Comparison of ENCODE assay signal across 23 cellular contexts in genomic region chr14:104405566-104406226, GRCh38.
"Had no signal": no experiment of that assay in that cellular context is flagged by ENCODE, and none has a peak within 500 bp of the region (broad histone marks: within the 10 kb centered on the region; RNA-seq: fewer than 3 reads in every experiment).

No MANE protein-coding gene starts in this region.

- H3K9me3 ChIP-seq: body of pancreas, neutrophil, right lobe of liver had no signal

- H3K4me3 ChIP-seq: body of pancreas, cardiac muscle cell, left lung, right lobe of liver, skin epidermis, tibial nerve had no signal

- H3K4me1 ChIP-seq: body of pancreas, foreskin keratinocyte, left lung, parathyroid adenoma, right lobe of liver, tibial nerve had no signal

- H3K36me3 ChIP-seq: cardiac muscle cell, left lung, neutrophil, right lobe of liver, tibial nerve had no signal

- H3K4me3 Mint-ChIP-seq: activated CD4-positive, alpha-beta memory T cell treated with anti-CD3 and anti-CD28 coated beads for 36 hours; activated naive CD4-positive, alpha-beta T cell treated with anti-CD3 and anti-CD28 coated beads, Interleukin-2, amount 50 U/mL, for 24 hours; natural killer cell treated with Interleukin-12 subunit alpha and Interleukin-12 subunit beta and Interleukin-15 and Interleukin-18, amount 100 ng/mL, for 72 hours; stimulated activated naive CD8-positive, alpha-beta T cell treated with anti-CD3 and anti-CD28 coated beads, Interleukin-15, amount 100 ng/mL, for 72 hours; T-helper 1 cell treated with Interleukin-12 subunit alpha and Interleukin-12 subunit beta and Interleukin-4 antibody, amounts not matched to agents 30 μg/mL and 1 μg/mL, for 36 hours had no signal

- H3K9ac ChIP-seq: parathyroid adenoma had no signal

- H3K27me3 ChIP-seq: body of pancreas, cardiac muscle cell, foreskin keratinocyte, neutrophil, right lobe of liver, tibial nerve had no signal

- H3K27ac Mint-ChIP-seq: activated CD4-positive, alpha-beta memory T cell treated with anti-CD3 and anti-CD28 coated beads for 36 hours; activated naive CD4-positive, alpha-beta T cell treated with anti-CD3 and anti-CD28 coated beads, Interleukin-2, amount 50 U/mL, for 24 hours; natural killer cell treated with Interleukin-12 subunit alpha and Interleukin-12 subunit beta and Interleukin-15 and Interleukin-18, amount 100 ng/mL, for 72 hours; stimulated activated naive CD8-positive, alpha-beta T cell treated with anti-CD3 and anti-CD28 coated beads, Interleukin-15, amount 100 ng/mL, for 72 hours; T-helper 1 cell treated with Interleukin-12 subunit alpha and Interleukin-12 subunit beta and Interleukin-4 antibody, amounts not matched to agents 30 μg/mL and 1 μg/mL, for 36 hours had no signal

- H3K27ac ChIP-seq: body of pancreas, cardiac muscle cell, foreskin keratinocyte, left lung, neutrophil, parathyroid adenoma, right lobe of liver, skin epidermis, tibial nerve had no signal

- H3K27me3 Mint-ChIP-seq: activated naive CD4-positive, alpha-beta T cell treated with anti-CD3 and anti-CD28 coated beads, Interleukin-2, amount 50 U/mL, for 24 hours; natural killer cell treated with Interleukin-12 subunit alpha and Interleukin-12 subunit beta and Interleukin-15 and Interleukin-18, amount 100 ng/mL, for 72 hours; stimulated activated naive CD8-positive, alpha-beta T cell treated with anti-CD3 and anti-CD28 coated beads, Interleukin-15, amount 100 ng/mL, for 72 hours had no signal

- H3K4me1 Mint-ChIP-seq: activated naive CD4-positive, alpha-beta T cell treated with anti-CD3 and anti-CD28 coated beads, Interleukin-2, amount 50 U/mL, for 24 hours; stimulated activated naive CD8-positive, alpha-beta T cell treated with anti-CD3 and anti-CD28 coated beads, Interleukin-15, amount 100 ng/mL, for 72 hours had no signal

- DNase-seq: activated CD4-positive, alpha-beta memory T cell treated with anti-CD3 and anti-CD28 coated beads for 36 hours; activated CD4-positive, alpha-beta T cell treated with anti-CD3 and anti-CD28 coated beads for 48 hours; activated CD4-positive, CD25-positive, alpha-beta regulatory T cell; activated effector memory CD4-positive, alpha-beta T cell treated with anti-CD3 and anti-CD28 coated beads, Interleukin-2, amount 50 U/mL, for 16 hours; activated T-cell treated with anti-CD3 and anti-CD28 coated beads for 4 hours; anterior cingulate cortex; body of pancreas; effector CD4-positive, alpha-beta T cell; erythroblast; foreskin keratinocyte; midbrain; stimulated activated CD4-positive, alpha-beta T cell treated with anti-CD3 and anti-CD28 coated beads, Interleukin-1b, Interleukin-23, amount 100 ng/mL, for 48 hours; stimulated activated naive CD8-positive, alpha-beta T cell treated with anti-CD3 and anti-CD28 coated beads, Interleukin-15, amount 100 ng/mL, for 72 hours had no signal
